8 cellular contexts compared by ENCODE assay signal in genomic region chr16:57300387-57301125, GRCh38. TPM values are rescaled to one million over a fixed set of nuclear protein-coding genes. Genes with fewer than 3 reads are reported as not detected.
DNase-seq lines count a peak whose midpoint lies in the region; ATAC-seq and TF ChIP-seq lines count a peak whose summit lies in the region.

No MANE protein-coding gene starts in this region.

- H2AFZ ChIP-seq in osteoblast (ENCODE audit: low read length), result peak overlapping the region; percentile 60

- H3K9me3 ChIP-seq in osteoblast (ENCODE audit: low read depth, low read length) (no peaks in the 10 kb centered on the region), thoracic aorta (no peaks in the 10 kb centered on the region)

- no peaks in the 10 kb centered on the region for H4K20me1 ChIP-seq in osteoblast (ENCODE audit: insufficient read depth, low read length)

- H3K79me2 ChIP-seq in osteoblast (ENCODE audit: insufficient read depth, low read length), result no peaks in the 10 kb centered on the region

- ATAC-seq in HG02759 (IDR thresholded peaks at IDR 0.05; ENCODE audit: unreplicated experiment) (peak; percentile 83), Right ventricle myocardium inferior (peak; percentile 97), thoracic aorta (ENCODE audit: insufficient number of reproducible peaks, low FRiP score, low read depth) (peak; percentile 64)

- intact Hi-C loops in Right ventricle myocardium inferior (cut with DNase I), result loop anchor here (1.0 to 5.0 kb wide), 3 partner anchors 117 to 237 kb away; partner anchors contain the start of gene CCDC102A

- DNase-seq in GM12864 (ENCODE audit: low read depth), result peak; percentile 97
- DNase-seq in NCI-H1105 treated with DMSO at 0.1 percent for 48 hours (lab: John Stamatoyannopoulos, UW), result peak; percentile 93
- peak; percentile 96 for DNase-seq in SKM-1 (lab: John Stamatoyannopoulos, UW; ENCODE audit: unreplicated experiment)
- peak; percentile 95 for DNase-seq in activated naive CD8-positive, alpha-beta T cell treated with anti-CD3 and anti-CD28 coated beads, Interleukin-2, amount 50 U/mL, for 16 hours (ENCODE audit: low read depth, low spot score)
- peak; percentile 99 for DNase-seq in Right ventricle myocardium inferior (ENCODE audit: missing footprints)
- peak; percentile 94 for DNase-seq in osteoblast (ENCODE audit: insufficient read length, low spot score, missing footprints)
- DNase-seq in thoracic aorta (ENCODE audit: low spot score), result peak; percentile 99

- H3K4me3 ChIP-seq in GM12864 (ENCODE audit: low read depth, low read length), result peak overlapping the region; percentile 48; the same call in 1 of the 2 replicates
- H3K4me3 ChIP-seq in osteoblast (ENCODE audit: insufficient read depth, low read length), result peak overlapping the region; percentile 77
- peak overlapping the region; percentile 71 for H3K4me3 ChIP-seq in thoracic aorta

- peaks cover 9% of the 10 kb centered on the region for H3K27me3 ChIP-seq in osteoblast (ENCODE audit: insufficient read depth, low read length)
- no peaks in the 10 kb centered on the region for H3K27me3 ChIP-seq in thoracic aorta (replicated peaks; ENCODE audit: insufficient read depth)

- no peaks in the 10 kb centered on the region for H3K36me3 ChIP-seq in osteoblast (ENCODE audit: insufficient read depth, low read length)
- no peaks in the 10 kb centered on the region for H3K36me3 ChIP-seq in thoracic aorta

- H3K27ac ChIP-seq in osteoblast (ENCODE audit: low read depth, low read length), result peak overlapping the region; percentile 47
- peak overlapping the region; percentile 94 to 96 for H3K27ac ChIP-seq in thoracic aorta

- H3K4me1 ChIP-seq in osteoblast (ENCODE audit: insufficient read depth, low read length) (peaks cover 16% of the 10 kb centered on the region), thoracic aorta (ENCODE audit: control insufficient read depth in 1 of 2, low read depth in 2 of 2) (peaks cover 9 to 34% of the 10 kb centered on the region in 2 donors)

- TF ChIP-seq CTCF in GM12864 (IDR thresholded peaks at IDR 0.05; ENCODE audit: low read depth, low read length, missing control alignments), result peak; percentile 99
- TF ChIP-seq CTCF in osteoblast (IDR thresholded peaks at IDR 0.05; ENCODE audit: extremely low read depth, low read depth, low read length), result peak; percentile 100
- TF ChIP-seq CTCF in thoracic aorta (IDR thresholded peaks at IDR 0.05), result peak; percentile 89

- H3K4me2 ChIP-seq in osteoblast (ENCODE audit: insufficient read depth, low read length), result peak overlapping the region; percentile 95

RNA-seq across cellular contexts. Expression of gene PLLP, which starts 16.1 kb away (rescaled TPM):
- 3.4 TPM for total RNA-seq in Right ventricle myocardium inferior
- total RNA-seq in osteoblast, result under 0.01 TPM in 2 replicates
- 1 to 10 TPM; 3.1 to 8.6 TPM for total RNA-seq in thoracic aorta

RNA-seq across cellular contexts. Expression of gene ARL2BP, which starts 55.5 kb away (rescaled TPM):
- total RNA-seq in Right ventricle myocardium inferior, result 64.1 TPM
- total RNA-seq in osteoblast, result 85.8 and 88.4 TPM in 2 replicates
- total RNA-seq in thoracic aorta, result 10 to 100 TPM; 54.7 to 64.0 TPM

RNA-seq across cellular contexts. Expression of gene CCL22, which starts 58.0 kb away (rescaled TPM):
- total RNA-seq in Right ventricle myocardium inferior, result not detected
- total RNA-seq in osteoblast, result not detected in 2 replicates
- not detected for total RNA-seq in thoracic aorta

Comparison
In these comparisons a context has a peak if more than half of its experiments do, and no peak if none do; other contexts are left out.
1. Peak in every context shown above with its lines: DNase-seq, ATAC-seq, H3K4me3 ChIP-seq and H3K27ac ChIP-seq.